ENCODE assay signal across 12 cellular contexts in the genomic region with DNA sequence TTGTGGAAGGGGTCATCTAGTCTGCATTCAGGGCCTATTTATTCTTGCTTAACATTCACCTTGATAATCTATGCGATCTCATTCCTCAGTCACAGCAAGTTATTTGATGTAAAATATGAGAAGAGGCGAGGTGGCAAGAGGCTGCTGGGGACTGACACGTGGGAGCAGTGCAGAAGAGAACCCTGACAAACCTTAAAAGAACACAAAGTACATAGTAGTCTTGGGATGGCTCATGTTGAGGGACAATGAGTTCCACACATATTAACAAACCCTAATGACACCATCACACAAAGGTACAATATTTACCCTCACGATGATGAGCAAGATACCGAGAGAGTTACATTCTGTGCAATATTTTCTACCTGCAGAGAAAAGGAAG. TPM values are rescaled to one million over a fixed set of nuclear protein-coding genes. Genes with fewer than 3 reads are reported as not detected.
DNase-seq lines count a peak whose midpoint lies in the region; ATAC-seq, FAIRE-seq and TF ChIP-seq lines count a peak whose summit lies in the region.
"Had no signal": no experiment of that assay in that cellular context is flagged by ENCODE, and none has a peak within 500 bp of the region (broad histone marks: within the 10 kb centered on the region; RNA-seq: fewer than 3 reads in every experiment).

No MANE protein-coding gene starts in this region.

- peaks cover 8% of the 10 kb centered on the region; the same call in 1 of the 2 replicates for H3K79me2 ChIP-seq in GM23248 (ENCODE audit: insufficient read depth)

- 3% methylated on average over 5 of the region's 5 CpGs for WGBS in A549 (ENCODE audit: missing lambda C conversion rate)
- WGBS in GM23248 (ENCODE audit: low coverage in 1 of 2, low lambda C conversion rate in 2 of 2, missing lambda C conversion rate in 2 of 2), 2 experiments, result 81 to 85% methylated on average over 5 of the region's 5 CpGs

- no peak for TF ChIP-seq EP300 in A549 (IDR thresholded peaks at IDR 0.05)

- H3K27ac Mint-ChIP-seq in activated naive CD8-positive, alpha-beta T cell treated with anti-CD3 and anti-CD28 coated beads for 36 hours, result peak overlapping the region; percentile 96

- H3K9me3 Mint-ChIP-seq in activated naive CD8-positive, alpha-beta T cell treated with anti-CD3 and anti-CD28 coated beads for 36 hours, result no peaks in the 10 kb centered on the region

- H3F3A ChIP-seq in GM23248 (ENCODE audit: insufficient read depth), result peaks cover 24% of the 10 kb centered on the region

- H3K4me3 ChIP-seq in A549 (no peak overlapping the region), GM23248 (no peak overlapping the region), muscle layer of duodenum (ENCODE audit: low read depth in 1 of 2, low read length in 2 of 2) (no peak overlapping the region)
- H3K4me3 ChIP-seq: SK-N-MC had no signal

- H3K9me3 ChIP-seq in A549 (no peaks in the 10 kb centered on the region), GM23248 (ENCODE audit: low read depth) (no peaks in the 10 kb centered on the region), muscle layer of duodenum (ENCODE audit: control insufficient read depth in 1 of 2, low read length in 2 of 2) (no peaks in the 10 kb centered on the region)

- TF ChIP-seq CTCF in A549 (IDR thresholded peaks at IDR 0.05), result no peak

- H4K20me1 ChIP-seq in GM23248 (ENCODE audit: insufficient read depth), result no peaks in the 10 kb centered on the region

- CTCF ChIA-PET in A549 (lab: Yijun Ruan, JAX), result interaction anchor here (1.1 to 1.5 kb wide), 2 partner anchors 156 to 439 kb away, joined by 3 read pairs; no protein-coding TSS in a partner anchor

- no peak for FAIRE-seq in A549 (lab: Jason Lieb, UNC)
- FAIRE-seq: H1 had no signal

- TF ChIP-seq POLR2A in A549 (IDR thresholded peaks at IDR 0.05; ENCODE audit: low read length), result no peak

- no peaks in the 10 kb centered on the region for H3K36me3 ChIP-seq in GM23248 (ENCODE audit: low read depth)
- no peaks in the 10 kb centered on the region for H3K36me3 ChIP-seq in muscle layer of duodenum (ENCODE audit: control insufficient read depth in 1 of 2, insufficient read depth in 2 of 2, low read length in 2 of 2)

- H3K27ac ChIP-seq in A549 (peak overlapping the region; percentile 97 to 99), GM23248 (peak overlapping the region; percentile 75), muscle layer of duodenum (ENCODE audit: low read length) (peak overlapping the region; percentile 53)
- H3K27ac ChIP-seq: SK-N-MC had no signal

- DNase-seq in A549 (ENCODE audit: low read depth in 1 of 2, low spot score in 1 of 2) (no peak), GM23248 (no peak), COLO829 (ENCODE audit: low spot score) (no peak), OCI-M1 (lab: John Stamatoyannopoulos, UW) (no peak), superior temporal gyrus (ENCODE audit: extremely low spot score) (no peak)
- no peak for DNase-seq in activated naive CD8-positive, alpha-beta T cell treated with anti-CD3 and anti-CD28 coated beads for 36 hours
- DNase-seq: activated gamma-delta T cell, DMS 273 treated with DMSO at 0.1 percent for 48 hours had no signal

- POLR2A ChIA-PET in A549 (lab: Yijun Ruan, JAX), result interaction anchor here (0.7 to 2.0 kb wide), 10 partner anchors 11 to 157 kb away, joined by 3 to 29 read pairs (median 5); partner anchors contain the start of gene MAML3

- ATAC-seq in A549 (peak; percentile 5 to 16), HG03280 (IDR thresholded peaks at IDR 0.05; ENCODE audit: unreplicated experiment) (no peak)

- TF ChIP-seq RAD21 in A549 (conservative IDR thresholded peaks at IDR 0.05 in 1 of 2, IDR thresholded peaks at IDR 0.05 in 1 of 2), result no peak

- H3K9me2 ChIP-seq in GM23248 (ENCODE audit: insufficient read depth), result no peaks in the 10 kb centered on the region

- H3K4me1 ChIP-seq in A549 (peaks cover 95% of the 10 kb centered on the region), GM23248 (ENCODE audit: insufficient read depth) (peaks cover 51% of the 10 kb centered on the region), muscle layer of duodenum (ENCODE audit: control insufficient read depth in 1 of 2, insufficient read depth in 2 of 2, low read length in 2 of 2) (peaks cover 15 to 62% of the 10 kb centered on the region in 2 donors)

- H3K4me1 Mint-ChIP-seq in activated naive CD8-positive, alpha-beta T cell treated with anti-CD3 and anti-CD28 coated beads for 36 hours, result peaks cover 73% of the 10 kb centered on the region

- 0 out of 2 replicates have a peak overlapping the region, but pooled peaks have one; percentile 1 for H2AFZ ChIP-seq in GM23248

- peak overlapping the region; percentile 12; the same call in 1 of the 2 replicates for H3K9ac ChIP-seq in GM23248

- H3K4me3 Mint-ChIP-seq in activated naive CD8-positive, alpha-beta T cell treated with anti-CD3 and anti-CD28 coated beads for 36 hours, result peak overlapping the region; percentile 80

- H3K4me2 ChIP-seq in A549 (peak overlapping the region; percentile 88), GM23248 (ENCODE audit: unreplicated experiment) (no peak overlapping the region)

- H3K27me3 Mint-ChIP-seq in activated naive CD8-positive, alpha-beta T cell treated with anti-CD3 and anti-CD28 coated beads for 36 hours, result no peaks in the 10 kb centered on the region

- in situ Hi-C loops in GM23248 (cut with MboI), result no loop called here

- H3K27me3 ChIP-seq in GM23248 (replicated peaks; ENCODE audit: insufficient read depth), result no peaks in the 10 kb centered on the region
- H3K27me3 ChIP-seq in muscle layer of duodenum (ENCODE audit: low read depth, low read length), result no peaks in the 10 kb centered on the region

- no peaks in the 10 kb centered on the region for H3K36me3 Mint-ChIP-seq in activated naive CD8-positive, alpha-beta T cell treated with anti-CD3 and anti-CD28 coated beads for 36 hours

TF ChIP-seq in A549, 52 proteins besides CTCF, POLR2A, EP300 and RAD21:
- TF ChIP-seq ZFP36 (IDR thresholded peaks at IDR 0.05; ENCODE audit: borderline replicate concordance, partially characterized antibody) (no peak), HOXA7 (CRISPR knock-in tag; IDR thresholded peaks at IDR 0.05) (peak; percentile 20; the same call in 1 of the 2 replicates), CBX2 (IDR thresholded peaks at IDR 0.05; ENCODE audit: borderline replicate concordance, low read depth) (no peak), ATOH8 (CRISPR knock-in tag; IDR thresholded peaks at IDR 0.05; ENCODE audit: low read depth) (0 out of 2 replicates have a peak, but pooled peaks have one; percentile 53), HOXB13 (CRISPR knock-in tag; IDR thresholded peaks at IDR 0.05; ENCODE audit: low read depth) (peak; percentile 6; the same call in 1 of the 2 replicates), CHD2 (IDR thresholded peaks at IDR 0.05; ENCODE audit: low read length, partially characterized antibody) (peak; percentile 1), ESRRA (IDR thresholded peaks at IDR 0.05; ENCODE audit: borderline replicate concordance, low read length) (no peak), POLR2AphosphoS2 (conservative IDR thresholded peaks at IDR 0.05; ENCODE audit: low read length) (no peak), MAX (IDR thresholded peaks at IDR 0.05) (peak; percentile 62), FOSB (CRISPR knock-in tag; IDR thresholded peaks at IDR 0.05) (peak; percentile 12; the same call in 1 of the 2 replicates)

RNA-seq across cellular contexts. Expression of gene MAML3, which starts 57.5 kb away (rescaled TPM):
- polyA plus RNA-seq in A549 (2011; rRNA removed), result 18.1 and 22.2 TPM in 2 replicates
- 8.0 and 11.1 TPM in 2 replicates for polyA plus RNA-seq in A549 (2012; cell fraction: cytosol; rRNA removed)
- polyA plus RNA-seq in A549 (2012; cell fraction: nucleus; rRNA removed), result 9.0 and 9.3 TPM in 2 replicates
- polyA plus RNA-seq in A549 (2017; fragmentation: RNase III; extraction: RNeasy Plus Mini Kit Qiagen cat#74134 plus additional on column Dnase treatment), result 7.3 to 9.1 TPM (median 9.0 TPM) in 3 replicates
- 38.5 and 44.5 TPM in 2 replicates for polyA minus RNA-seq in A549 (2011; rRNA and poly(A)+ RNA removed)
- total RNA-seq in GM23248 (2014; rRNA removed; shearing (Covaris generic)), result 1.5 and 1.9 TPM in 2 replicates
- polyA plus RNA-seq in GM23248 (2016; fragmentation: Nextera tagmentation; extraction: Ambion mirVana), result 0.61 and 0.96 TPM in 2 replicates
- 1 to 10 TPM; 2.1 to 2.3 TPM for total RNA-seq in activated naive CD8-positive, alpha-beta T cell treated with anti-CD3 and anti-CD28 coated beads for 36 hours
